8 cellular contexts compared by ENCODE assay signal in the genomic region with DNA sequence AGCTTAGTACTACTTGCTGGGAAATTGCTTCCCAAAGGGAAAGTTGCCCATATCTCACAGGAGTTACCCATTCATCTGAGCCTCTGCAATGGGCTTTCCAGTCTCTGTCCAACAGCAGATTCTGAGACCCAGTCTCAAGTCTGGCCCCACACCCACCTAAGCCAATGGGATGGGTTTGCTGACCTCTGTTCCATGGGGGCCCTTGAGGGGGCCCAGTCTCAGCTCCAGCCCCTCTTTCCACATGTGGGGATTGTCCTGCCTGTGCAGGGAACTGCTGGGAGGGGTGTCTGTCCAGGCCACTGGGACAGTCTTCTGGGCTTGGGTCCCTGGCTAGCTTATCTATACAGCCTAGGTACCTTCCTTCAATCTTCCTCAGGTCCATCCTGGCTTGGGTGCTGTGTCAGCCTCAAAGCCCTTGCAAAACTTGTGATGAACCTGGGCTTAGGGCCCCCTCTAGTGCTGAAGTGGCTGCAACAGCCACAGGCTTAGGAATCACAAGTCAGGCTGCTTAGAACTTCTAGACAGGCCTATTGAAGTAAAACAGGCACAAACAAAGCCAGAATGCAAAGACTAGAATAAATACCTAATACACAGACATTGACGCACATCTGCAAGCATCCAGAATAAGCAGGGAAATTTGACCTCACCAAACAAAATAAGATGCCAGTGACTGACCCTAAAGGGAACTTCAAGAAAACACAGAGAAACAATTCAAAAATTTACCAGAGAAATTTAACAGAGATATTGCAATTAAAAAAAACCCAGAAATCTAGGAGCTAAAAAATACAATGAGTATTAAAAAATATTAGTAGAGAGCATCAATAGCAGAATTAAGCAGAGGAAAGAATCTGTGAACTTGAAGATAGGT. TPM values are rescaled to one million over a fixed set of nuclear protein-coding genes. Genes with fewer than 3 reads are reported as not detected.
A peak's percentile ranks its signal among the peaks of the same experiment; 100 is the strongest.
DNase-seq lines count a peak whose midpoint lies in the region; ATAC-seq and TF ChIP-seq lines count a peak whose summit lies in the region.

No MANE protein-coding gene starts in this region.

- peaks cover 0 to 10% (median 0%) of the 10 kb centered on the region in 4 donors for H3K4me1 ChIP-seq in right lobe of liver

- no peaks in the 10 kb centered on the region for H3K9me3 ChIP-seq in right lobe of liver

- H3K36me3 Mint-ChIP-seq in WTC11: no peaks in the 10 kb centered on the region
- peaks cover 2% of the 10 kb centered on the region for H3K36me3 Mint-ChIP-seq in chondrocyte (ENCODE audit: low read depth)

- H3K27me3 ChIP-seq in right lobe of liver: no peaks in the 10 kb centered on the region

- no peak overlapping the region for H3K27ac ChIP-seq in right lobe of liver

- no peak for TF ChIP-seq POLR2A in right lobe of liver (IDR thresholded peaks at IDR 0.05)

- H3K27me3 Mint-ChIP-seq in WTC11 (ENCODE audit: low read depth) (peaks cover 3% of the 10 kb centered on the region; the same call in 1 of the 2 replicates), chondrocyte (ENCODE audit: low read depth) (peaks cover 17% of the 10 kb centered on the region)

- no peak overlapping the region for H3K4me3 ChIP-seq in right lobe of liver

- H3K36me3 ChIP-seq in right lobe of liver: no peaks in the 10 kb centered on the region

- 13% methylated on average over 1 of the region's 1 CpG for WGBS in right lobe of liver (ENCODE audit: insufficient coverage, low coverage, low lambda C conversion rate, missing lambda C conversion rate)

- H3K9me3 Mint-ChIP-seq in WTC11 (peaks cover 11% of the 10 kb centered on the region), chondrocyte (ENCODE audit: low read depth) (peaks cover 6% of the 10 kb centered on the region)

- no peak overlapping the region for H3K27ac Mint-ChIP-seq in WTC11
- no peak overlapping the region for H3K27ac Mint-ChIP-seq in chondrocyte (ENCODE audit: unreplicated experiment)

- H3K4me3 Mint-ChIP-seq in WTC11 (no peak overlapping the region), chondrocyte (ENCODE audit: unreplicated experiment) (no peak overlapping the region)

- H3K4me1 Mint-ChIP-seq in WTC11: no peaks in the 10 kb centered on the region
- H3K4me1 Mint-ChIP-seq in chondrocyte (ENCODE audit: low read depth): no peaks in the 10 kb centered on the region

- intact Hi-C loops in right lobe of liver (cut with DNase I): loop anchor here in 1 of 2 donors (10.0 kb wide), 1 partner anchor 146 kb away; no protein-coding TSS in a partner anchor

- 0 out of 2 replicates have a peak, but pooled peaks have one; percentile 22 for TF ChIP-seq CTCF in WTC11 (IDR thresholded peaks at IDR 0.05)
- peak; percentile 86 for TF ChIP-seq CTCF in chondrocyte (IDR thresholded peaks at IDR 0.05)
- TF ChIP-seq CTCF in right lobe of liver (IDR thresholded peaks at IDR 0.05): peak; percentile 81 to 90 (median 85)

- POLR2A ChIA-PET in WTC11 (lab: Charles Lee): interaction anchor here (0.6 kb wide), 1 partner anchor 11 kb away, joined by 6 read pairs; no protein-coding TSS in a partner anchor

- CTCF ChIA-PET in WTC11 (lab: Charles Lee): interaction anchor here (0.5 to 1.8 kb wide), 20 partner anchors 10 to 509 kb away, joined by 3 to 16 read pairs (median 4); partner anchors contain the start of genes DTX4, OSBP, PATL1 and STX3

- DNase-seq in AG08395 (ENCODE audit: low spot score) (peak; percentile 77), NCI-H2196 (lab: John Stamatoyannopoulos, UW; ENCODE audit: unreplicated experiment) (peak; percentile 52), WTC11 (ENCODE audit: low spot score) (peak; percentile 77), chondrocyte (ENCODE audit: low spot score) (no peak), right lobe of liver (peak; percentile 62 to 81 (median 73))
- peak; percentile 25 to 29 for DNase-seq in stimulated activated CD8-positive, alpha-beta memory T cell treated with anti-CD3 and anti-CD28 coated beads, Interleukin-15, amount 100 ng/mL, for 48 hours (ENCODE audit: low read depth in 2 of 2)

- ATAC-seq in GM18511 (IDR thresholded peaks at IDR 0.05; ENCODE audit: unreplicated experiment): peak; percentile 93
- ATAC-seq in HG02981 (IDR thresholded peaks at IDR 0.05; ENCODE audit: unreplicated experiment): peak; percentile 85
- ATAC-seq in WTC11: peak; percentile 100
- peak; percentile 98 to 100 (median 99) for ATAC-seq in right lobe of liver

TF ChIP-seq in WTC11, 78 proteins besides CTCF, POLR2A, EP300 and RAD21 (continues in another document):
- TF ChIP-seq MYBL2 (CRISPR knock-in tag; IDR thresholded peaks at IDR 0.05) (no peak), FOXJ3 (CRISPR knock-in tag; IDR thresholded peaks at IDR 0.05; ENCODE audit: borderline replicate concordance) (no peak), SMAD3 (CRISPR knock-in tag; IDR thresholded peaks at IDR 0.05; ENCODE audit: borderline replicate concordance) (no peak), ZNF532 (CRISPR knock-in tag; IDR thresholded peaks at IDR 0.05; ENCODE audit: borderline replicate concordance) (no peak), ZNF219 (CRISPR knock-in tag; IDR thresholded peaks at IDR 0.05; ENCODE audit: borderline replicate concordance) (no peak), ZNF263 (CRISPR knock-in tag; IDR thresholded peaks at IDR 0.05; ENCODE audit: low read depth) (no peak), SOX15 (CRISPR knock-in tag; IDR thresholded peaks at IDR 0.05) (no peak), OVOL2 (CRISPR knock-in tag; IDR thresholded peaks at IDR 0.05; ENCODE audit: borderline replicate concordance) (no peak), ATF3 (CRISPR knock-in tag; conservative IDR thresholded peaks at IDR 0.05) (no peak), NR3C1 (CRISPR knock-in tag; conservative IDR thresholded peaks at IDR 0.05; ENCODE audit: low read depth) (no peak)
- TF ChIP-seq, protein P1, sequence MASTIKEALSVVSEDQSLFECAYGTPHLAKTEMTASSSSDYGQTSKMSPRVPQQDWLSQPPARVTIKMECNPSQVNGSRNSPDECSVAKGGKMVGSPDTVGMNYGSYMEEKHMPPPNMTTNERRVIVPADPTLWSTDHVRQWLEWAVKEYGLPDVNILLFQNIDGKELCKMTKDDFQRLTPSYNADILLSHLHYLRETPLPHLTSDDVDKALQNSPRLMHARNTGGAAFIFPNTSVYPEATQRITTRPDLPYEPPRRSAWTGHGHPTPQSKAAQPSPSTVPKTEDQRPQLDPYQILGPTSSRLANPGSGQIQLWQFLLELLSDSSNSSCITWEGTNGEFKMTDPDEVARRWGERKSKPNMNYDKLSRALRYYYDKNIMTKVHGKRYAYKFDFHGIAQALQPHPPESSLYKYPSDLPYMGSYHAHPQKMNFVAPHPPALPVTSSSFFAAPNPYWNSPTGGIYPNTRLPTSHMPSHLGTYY (CRISPR knock-in tag; IDR thresholded peaks at IDR 0.05): no peak

RNA-seq across cellular contexts. Expression of gene PATL1, which starts 11.7 kb away (rescaled TPM):
- total RNA-seq in WTC11 (2021) (27.6 to 30.5 TPM (median 29.9 TPM) in 3 replicates), chondrocyte (24.5 to 30.4 TPM (median 28.8 TPM) in 3 replicates), right lobe of liver (10 to 100 TPM; 13.8 to 27.6 (median 21.1) TPM)

RNA-seq across cellular contexts. Expression of gene OR10V1, which starts 33.1 kb away (rescaled TPM):
- total RNA-seq in WTC11 (2021) (not detected in 3 replicates), chondrocyte (not detected in 3 replicates), right lobe of liver (not detected)

Comparison
In these comparisons a context has a peak if more than half of its experiments do, and no peak if none do; other contexts are left out.
1. CTCF ChIP-seq: peak in every context shown above with its lines; median percentile 86 in chondrocyte; 85 in right lobe of liver; 22 in WTC11.